19 cellular contexts compared by ENCODE assay signal in genomic region chr12:32887058-32887457, GRCh38. TPM values are rescaled to one million over a fixed set of nuclear protein-coding genes. Genes with fewer than 3 reads are reported as not detected.
"Had no signal": no experiment of that assay in that cellular context is flagged by ENCODE, and none has a peak within 500 bp of the region (broad histone marks: within the 10 kb centered on the region; RNA-seq: fewer than 3 reads in every experiment).

No MANE protein-coding gene starts in this region.

- H3K27ac Mint-ChIP-seq: dendritic cell treated with granulocyte-macrophage colony-stimulating factor and Interleukin-4, amounts not matched to agents 40 ng/mL and 50 ng/mL, for 4 days; effector memory CD8-positive, alpha-beta T cell; naive thymus-derived CD8-positive, alpha-beta T cell; stimulated activated memory B cell treated with anti-CD40 and anti-IgM and Interleukin-4, amounts not matched to agents 10 μg/mL and 1 μg/mL and 100 μg/mL, for 72 hours; stimulated activated naive CD8-positive, alpha-beta T cell treated with anti-CD3 and anti-CD28 coated beads, Interleukin-15, Interleukin-2, amounts not matched to agents 100 ng/mL and 50 ng/mL, for 24 hours had no signal

- H3K27me3 Mint-ChIP-seq: dendritic cell treated with granulocyte-macrophage colony-stimulating factor and Interleukin-4, amounts not matched to agents 40 ng/mL and 50 ng/mL, for 4 days had no signal

- H3K36me3 Mint-ChIP-seq: naive thymus-derived CD8-positive, alpha-beta T cell; stimulated activated memory B cell treated with anti-CD40 and anti-IgM and Interleukin-4, amounts not matched to agents 10 μg/mL and 1 μg/mL and 100 μg/mL, for 72 hours had no signal

- H3K4me1 ChIP-seq: gastroesophageal sphincter, tibial artery, upper lobe of right lung, vagina had no signal

- H3K9me3 Mint-ChIP-seq: dendritic cell treated with granulocyte-macrophage colony-stimulating factor and Interleukin-4, amounts not matched to agents 40 ng/mL and 50 ng/mL, for 4 days; effector memory CD8-positive, alpha-beta T cell; naive thymus-derived CD8-positive, alpha-beta T cell; stimulated activated memory B cell treated with anti-CD40 and anti-IgM and Interleukin-4, amounts not matched to agents 10 μg/mL and 1 μg/mL and 100 μg/mL, for 72 hours; stimulated activated naive CD8-positive, alpha-beta T cell treated with anti-CD3 and anti-CD28 coated beads, Interleukin-15, Interleukin-2, amounts not matched to agents 100 ng/mL and 50 ng/mL, for 24 hours had no signal

- DNase-seq: effector memory CD8-positive, alpha-beta T cell; esophagus squamous epithelium; foreskin fibroblast; hippocampal formation; left colon; mammary epithelial cell; mucosa of descending colon; naive thymus-derived CD8-positive, alpha-beta T cell; posterior cingulate gyrus; right lobe of liver; stimulated activated CD4-positive, alpha-beta T cell treated with anti-CD3 and anti-CD28 coated beads, Interleukin-4, amount 100 ng/mL, for 24 hours; tibial artery; upper lobe of right lung had no signal

- H3K27ac ChIP-seq: esophagus squamous epithelium, gastroesophageal sphincter, neutrophil, right lobe of liver, tibial artery, upper lobe of right lung, vagina had no signal

- H3K27me3 ChIP-seq: neutrophil, right lobe of liver, tibial artery, vagina had no signal

- H3K4me3 ChIP-seq: esophagus squamous epithelium, gastroesophageal sphincter, mucosa of descending colon, right lobe of liver, tibial artery, upper lobe of right lung, vagina had no signal

- ATAC-seq: effector memory CD8-positive, alpha-beta T cell; gastroesophageal sphincter; left colon; mucosa of descending colon; naive thymus-derived CD8-positive, alpha-beta T cell; right lobe of liver; stimulated activated memory B cell treated with anti-CD40 and anti-IgM and Interleukin-4, amounts not matched to agents 10 μg/mL and 1 μg/mL and 100 μg/mL, for 72 hours; upper lobe of right lung had no signal

- H3K9me3 ChIP-seq: esophagus squamous epithelium, gastroesophageal sphincter, mucosa of descending colon, neutrophil, right lobe of liver, tibial artery, upper lobe of right lung, vagina had no signal

- H3K36me3 ChIP-seq: esophagus squamous epithelium, gastroesophageal sphincter, neutrophil, right lobe of liver, tibial artery, upper lobe of right lung, vagina had no signal

- H3K4me1 Mint-ChIP-seq: naive thymus-derived CD8-positive, alpha-beta T cell; stimulated activated memory B cell treated with anti-CD40 and anti-IgM and Interleukin-4, amounts not matched to agents 10 μg/mL and 1 μg/mL and 100 μg/mL, for 72 hours had no signal

- H3K4me3 Mint-ChIP-seq: dendritic cell treated with granulocyte-macrophage colony-stimulating factor and Interleukin-4, amounts not matched to agents 40 ng/mL and 50 ng/mL, for 4 days; effector memory CD8-positive, alpha-beta T cell; naive thymus-derived CD8-positive, alpha-beta T cell; stimulated activated memory B cell treated with anti-CD40 and anti-IgM and Interleukin-4, amounts not matched to agents 10 μg/mL and 1 μg/mL and 100 μg/mL, for 72 hours; stimulated activated naive CD8-positive, alpha-beta T cell treated with anti-CD3 and anti-CD28 coated beads, Interleukin-15, Interleukin-2, amounts not matched to agents 100 ng/mL and 50 ng/mL, for 24 hours had no signal

RNA-seq across cellular contexts. Expression of gene PKP2, which starts 9.5 kb away (rescaled TPM):
- total RNA-seq: naive thymus-derived CD8-positive, alpha-beta T cell had no signal
- polyA plus RNA-seq: naive thymus-derived CD8-positive, alpha-beta T cell had no signal
